In genomic region chr14:90760591-90761316, GRCh38 we compare ENCODE assay signal across 8 cellular contexts. TPM values are rescaled to one million over a fixed set of nuclear protein-coding genes. Genes with fewer than 3 reads are reported as not detected.
DNase-seq lines count a peak whose midpoint lies in the region; ATAC-seq, FAIRE-seq and TF ChIP-seq lines count a peak whose summit lies in the region.

No MANE protein-coding gene starts in this region.

- H3K27ac ChIP-seq in thyroid gland, result no peak overlapping the region

- ATAC-seq in GM19023 (IDR thresholded peaks at IDR 0.05; ENCODE audit: unreplicated experiment), result no peak

- TF ChIP-seq POLR2A in H54 (IDR thresholded peaks at IDR 0.05; ENCODE audit: low read depth, low read length) (no peak), thyroid gland (IDR thresholded peaks at IDR 0.05) (no peak)

- WGBS in thyroid gland, 2 donors, result 75 to 89% methylated on average over 4 of the region's 4 CpGs

- no peaks in the 10 kb centered on the region for H3K36me3 ChIP-seq in thyroid gland

- intact Hi-C loops in thyroid gland (cut with DNase I), result no loop called here

- H3K9me3 ChIP-seq in thyroid gland, result no peaks in the 10 kb centered on the region

- H3K4me1 ChIP-seq in thyroid gland, result peaks cover 5 to 15% of the 10 kb centered on the region in 2 donors

- TF ChIP-seq CTCF in thyroid gland (IDR thresholded peaks at IDR 0.05), result peak in 5 of 6 experiments; percentile 3 to 57 (median 30)

- no peak overlapping the region for H3K4me3 ChIP-seq in thyroid gland (replicated peaks in 1 of 3)

- no peaks in the 10 kb centered on the region for H3K27me3 ChIP-seq in thyroid gland

- FAIRE-seq in H54 (lab: Jason Lieb, UNC), result peak; percentile 48

- DNase-seq in AML-193 (lab: John Stamatoyannopoulos, UW), result peak; percentile 14 to 24
- DNase-seq in H54 (ENCODE audit: insufficient read length, low spot score), result peak; percentile 45
- DNase-seq in OCI-M1 (lab: John Stamatoyannopoulos, UW), result peak; percentile 23
- peak; percentile 35 for DNase-seq in foreskin melanocyte
- DNase-seq in thyroid gland, result no peak
- DNase-seq in NCI-H1436 treated with DMSO at 0.1 percent for 48 hours (lab: John Stamatoyannopoulos, UW), result no peak
- no peak for DNase-seq in activated CD8-positive, alpha-beta memory T cell treated with anti-CD3 and anti-CD28 coated beads, Interleukin-2, amount 50 U/mL, for 4 hours

RNA-seq across cellular contexts. Expression of gene TTC7B, which starts 55.5 kb away (rescaled TPM):
- 10 to 100 TPM; 19.1 to 87.6 (median 22.1) TPM for total RNA-seq in thyroid gland

Comparison
In these comparisons a context has a peak if more than half of its experiments do, and no peak if none do; other contexts are left out.
1. DNase-seq: peak in AML-193 (2 of 2), H54 (single experiment), OCI-M1 (single experiment) and foreskin melanocyte (single experiment); none in thyroid gland (0 of 2), NCI-H1436 treated with DMSO at 0.1 percent for 48 hours (single experiment) and activated CD8-positive, alpha-beta memory T cell treated with anti-CD3 and anti-CD28 coated beads, Interleukin-2, amount 50 U/mL, for 4 hours (single experiment).